Comparison of ENCODE assay signal across 29 cellular contexts in genomic region chr10:108496131-108496530, GRCh38.
"Had no signal": no experiment of that assay in that cellular context is flagged by ENCODE, and none has a peak within 500 bp of the region (broad histone marks: within the 10 kb centered on the region; RNA-seq: fewer than 3 reads in every experiment).

No MANE protein-coding gene starts in this region.

- H3K9me3 ChIP-seq: body of pancreas, colonic mucosa, right atrium auricular region, thyroid gland, upper lobe of right lung had no signal

- H3K36me3 ChIP-seq: cardiac muscle cell, colonic mucosa, heart right ventricle, left ventricle myocardium inferior, right atrium auricular region, thyroid gland, upper lobe of right lung had no signal

- ATAC-seq: activated naive CD4-positive, alpha-beta T cell treated with anti-CD3 and anti-CD28 coated beads, Interleukin-2, amount 50 U/mL, for 72 hours; activated T-cell treated with anti-CD3 and anti-CD28 coated beads, Interleukin-2, amount 50 U/mL, for 72 hours; body of pancreas; heart right ventricle; natural killer cell treated with Interleukin-12 subunit alpha and Interleukin-12 subunit beta and Interleukin-15 and Interleukin-18, amount 100 ng/mL, for 72 hours; stimulated activated memory B cell treated with anti-CD40 and anti-IgM and Interleukin-4, amounts not matched to agents 10 μg/mL and 1 μg/mL and 100 μg/mL, for 72 hours; stimulated activated naive CD8-positive, alpha-beta T cell treated with anti-CD3 and anti-CD28 coated beads, Interleukin-15, amount 100 ng/mL, for 72 hours; upper lobe of right lung had no signal

- H3K27me3 ChIP-seq: body of pancreas, cardiac muscle cell, colonic mucosa, dorsolateral prefrontal cortex, heart right ventricle, right atrium auricular region, thyroid gland, upper lobe of right lung had no signal

- H3K4me3 ChIP-seq: body of pancreas, cardiac muscle cell, colonic mucosa, dorsolateral prefrontal cortex, heart right ventricle, left ventricle myocardium inferior, lung, right atrium auricular region, smooth muscle cell, thyroid gland, upper lobe of right lung had no signal

- H3K27ac ChIP-seq: body of pancreas, cardiac muscle cell, colonic mucosa, dorsolateral prefrontal cortex, heart right ventricle, left ventricle myocardium inferior, right atrium auricular region, thyroid gland, upper lobe of right lung, VCaP had no signal

- H3K4me1 ChIP-seq: body of pancreas, colonic mucosa, heart right ventricle, left ventricle myocardium inferior, right atrium auricular region, thyroid gland, upper lobe of right lung had no signal

- DNase-seq: activated CD4-positive, alpha-beta T cell treated with anti-CD3 and anti-CD28 coated beads for 4 hours; activated CD4-positive, alpha-beta T cell treated with anti-CD3 and anti-CD28 coated beads, Interleukin-2, amount 50 U/mL, for 4 hours; activated naive CD4-positive, alpha-beta T cell; activated T-cell treated with anti-CD3 and anti-CD28 coated beads for 4 hours; activated T-cell treated with anti-CD3 and anti-CD28 coated beads, Interleukin-2, amount 50 U/mL, for 72 hours; anterior cingulate cortex; body of pancreas; cerebellar nuclear complex; colonic mucosa; dorsolateral prefrontal cortex; effector memory CD4-positive, alpha-beta T cell; foreskin melanocyte; heart right ventricle; left ventricle myocardium inferior; mesendoderm; stimulated activated CD4-positive, alpha-beta T cell treated with anti-CD3 and anti-CD28 coated beads, Interleukin-1b, Interleukin-23, amount 100 ng/mL, for 48 hours; stimulated activated CD4-positive, alpha-beta T cell treated with anti-CD3 and anti-CD28 coated beads, Interleukin-4, amount 100 ng/mL, for 4 hours; stimulated activated CD8-positive, alpha-beta memory T cell treated with anti-CD3 and anti-CD28 coated beads, Interleukin-4, amount 100 ng/mL, for 48 hours; stimulated activated naive CD8-positive, alpha-beta T cell treated with anti-CD3 and anti-CD28 coated beads, Interleukin-15, amount 100 ng/mL, for 72 hours; thyroid gland; upper lobe of right lung had no signal
